8 cellular contexts compared by ENCODE assay signal in genomic region chr7:73742753-73743641, GRCh38. TPM values are rescaled to one million over a fixed set of nuclear protein-coding genes. Genes with fewer than 3 reads are reported as not detected.
DNase-seq lines count a peak whose midpoint lies in the region; ATAC-seq, FAIRE-seq and TF ChIP-seq lines count a peak whose summit lies in the region.

No MANE protein-coding gene starts in this region.

- peaks cover 0 to 10% of the 10 kb centered on the region in 2 experiments; a peak in 1 of 4 replicates for H3K4me1 ChIP-seq in SK-N-SH (ENCODE audit: control insufficient read depth in 1 of 2, insufficient read depth in 2 of 2, low read depth in 1 of 2, low read length in 1 of 2)

- H3K27me3 Mint-ChIP-seq in effector memory CD8-positive, alpha-beta T cell, result no peaks in the 10 kb centered on the region

- no peak overlapping the region for H3K9ac ChIP-seq in SK-N-SH

- no peak for TF ChIP-seq RAD21 in SK-N-SH (IDR thresholded peaks at IDR 0.05; ENCODE audit: low read length)

- no peak overlapping the region for H3K4me3 ChIP-seq in SK-N-SH (ENCODE audit: low read depth in 2 of 2, low read length in 1 of 2)

- no peak for TF ChIP-seq EP300 in SK-N-SH (IDR thresholded peaks at IDR 0.05; ENCODE audit: borderline replicate concordance in 1 of 2, low read depth in 1 of 2, low read length in 1 of 2)

- H3K27ac ChIP-seq in SK-N-SH (ENCODE audit: low read depth in 2 of 2, low read length in 1 of 2), result no peak overlapping the region

- no peak overlapping the region for H3K4me2 ChIP-seq in SK-N-SH

- no peak overlapping the region for H3K27ac Mint-ChIP-seq in effector memory CD8-positive, alpha-beta T cell

- no peaks in the 10 kb centered on the region for H3K9me3 Mint-ChIP-seq in effector memory CD8-positive, alpha-beta T cell

- H3K9me2 ChIP-seq in SK-N-SH, result no peaks in the 10 kb centered on the region

- no peak for FAIRE-seq in GM12891 (lab: Jason Lieb, UNC)

- WGBS in SK-N-SH (ENCODE audit: low lambda C conversion rate), result 91% methylated on average over 31 of the region's 35 CpGs

- TF ChIP-seq CTCF in SK-N-SH (IDR thresholded peaks at IDR 0.05), result no peak

- H3K36me3 ChIP-seq in SK-N-SH (replicated peaks in 1 of 2; ENCODE audit: control insufficient read depth in 1 of 2, insufficient read depth in 2 of 2, low read length in 1 of 2), result no peaks in the 10 kb centered on the region

- peak; percentile 44 for DNase-seq in SK-N-SH
- peak; percentile 73 for DNase-seq in SHP77 treated with DMSO at 0.1 percent for 48 hours (lab: John Stamatoyannopoulos, UW)
- peak; percentile 100 for DNase-seq in kidney tubule cell (ENCODE audit: low spot score)
- peak; percentile 89 for DNase-seq in ureter (ENCODE audit: low spot score)
- no peak for DNase-seq in effector memory CD8-positive, alpha-beta T cell
- DNase-seq in pons (ENCODE audit: low spot score), result no peak
- no peak for DNase-seq in GM12891 (ENCODE audit: insufficient read length, low spot score)

- no peaks in the 10 kb centered on the region for H4K20me1 ChIP-seq in SK-N-SH (ENCODE audit: insufficient read depth)

- CTCF ChIA-PET in SK-N-SH (lab: Yijun Ruan, JAX), result interaction anchor here (0.7 to 6.8 kb wide), 4 partner anchors 8 to 145 kb away, joined by 3 to 52 read pairs (median 12); no protein-coding TSS in a partner anchor

- no peaks in the 10 kb centered on the region for H3K27me3 ChIP-seq in SK-N-SH (ENCODE audit: insufficient read depth)

- H3K4me3 Mint-ChIP-seq in effector memory CD8-positive, alpha-beta T cell, result no peak overlapping the region

- H3K9me3 ChIP-seq in SK-N-SH, result no peaks in the 10 kb centered on the region

- H3K79me2 ChIP-seq in SK-N-SH (ENCODE audit: insufficient read depth), result peaks cover 6% of the 10 kb centered on the region; the same call in 1 of the 2 replicates

- H3F3A ChIP-seq in SK-N-SH (replicated peaks; ENCODE audit: insufficient read depth), result peaks cover 10% of the 10 kb centered on the region

- H2AFZ ChIP-seq in SK-N-SH (ENCODE audit: low read depth), result no peak overlapping the region

- peaks cover 20% of the 10 kb centered on the region for H3K36me3 Mint-ChIP-seq in effector memory CD8-positive, alpha-beta T cell (ENCODE audit: insufficient read depth)

- ATAC-seq in SK-N-SH treated with all-trans-retinoic acid at 6 μM for 48 hours, result no peak
- ATAC-seq in effector memory CD8-positive, alpha-beta T cell (replicated peaks), result no peak

- peaks cover 4 to 7% of the 10 kb centered on the region in 2 donors for H3K4me1 Mint-ChIP-seq in effector memory CD8-positive, alpha-beta T cell (ENCODE audit: low read depth in 2 of 2)

- POLR2A ChIA-PET in SK-N-SH (lab: Yijun Ruan, JAX), result no interaction called here

- no peak for TF ChIP-seq POLR2A in GM12891 (IDR thresholded peaks at IDR 0.05; ENCODE audit: low read depth, low read length)

TF ChIP-seq in SK-N-SH, 30 proteins besides CTCF, POLR2A, EP300 and RAD21 (continues in another document):
- TF ChIP-seq FOXJ3 (CRISPR knock-in tag; IDR thresholded peaks at IDR 0.05), result no peak
- TF ChIP-seq GABPA (IDR thresholded peaks at IDR 0.05; ENCODE audit: low read depth), result no peak
- TF ChIP-seq FOSL2 (IDR thresholded peaks at IDR 0.05; ENCODE audit: borderline replicate concordance, low read depth), result no peak
- no peak for TF ChIP-seq SMC3 (IDR thresholded peaks at IDR 0.05; ENCODE audit: low read depth, low read length)
- no peak for TF ChIP-seq YY1 (IDR thresholded peaks at IDR 0.05; ENCODE audit: low read depth)
- TF ChIP-seq USF2 (IDR thresholded peaks at IDR 0.05; ENCODE audit: borderline replicate concordance, low read depth, low read length), result no peak
- TF ChIP-seq ELF1 (IDR thresholded peaks at IDR 0.05), result no peak
- TF ChIP-seq TEAD4 (IDR thresholded peaks at IDR 0.05; ENCODE audit: borderline replicate concordance, insufficient read depth), result no peak

TF ChIP-seq in SK-N-SH treated with all-trans-retinoic acid at 6 μM for 48 hours, 23 proteins besides CTCF, POLR2A, EP300 and RAD21 (continues in another document):
- TF ChIP-seq PATZ1 (CRISPR knock-in tag; IDR thresholded peaks at IDR 0.05; ENCODE audit: borderline replicate concordance) (no peak), ARNTL (CRISPR knock-in tag; IDR thresholded peaks at IDR 0.05; ENCODE audit: borderline replicate concordance, low read depth) (no peak), ZFP3 (CRISPR knock-in tag; IDR thresholded peaks at IDR 0.05) (no peak)

TF ChIP-seq in GM12891, 5 proteins besides CTCF, POLR2A, EP300 and RAD21:
- TF ChIP-seq SPI1 (IDR thresholded peaks at IDR 0.05; ENCODE audit: low read depth, low read length) (no peak), TAF1 (IDR thresholded peaks at IDR 0.05; ENCODE audit: low read depth, low read length) (no peak), POU2F2 (IDR thresholded peaks at IDR 0.05; ENCODE audit: low read depth, low read length) (no peak), PAX5 (IDR thresholded peaks at IDR 0.05; ENCODE audit: insufficient read depth, low read length, severe bottlenecking) (no peak), POLR2AphosphoS5 (IDR thresholded peaks at IDR 0.05; ENCODE audit: low read depth, low read length) (no peak)
TF ChIP-seq in GM12891: peak in this region for 0.

RNA-seq across cellular contexts. Expression of gene ABHD11, which starts 4.4 kb away (rescaled TPM):
- polyA plus RNA-seq in SK-N-SH (2012; rRNA removed), result 29.9 and 33.7 TPM in 2 replicates
- polyA plus RNA-seq in SK-N-SH (2012; cell fraction: cytosol; rRNA removed), result 14.8 and 23.2 TPM in 2 replicates
- polyA plus RNA-seq in SK-N-SH (2012; cell fraction: nucleus; rRNA removed), result 32.1 and 34.9 TPM in 2 replicates
- total RNA-seq in ureter, result 47.7 TPM
- 7.5 TPM for polyA plus RNA-seq in GM12891 (2012; ENCODE audit: low read depth, missing spikeins)

RNA-seq across cellular contexts. Expression of gene STX1A, which starts 23.5 kb away (rescaled TPM):
- 81.2 and 91.1 TPM in 2 replicates for polyA plus RNA-seq in SK-N-SH (2012; rRNA removed)
- polyA plus RNA-seq in SK-N-SH (2012; cell fraction: cytosol; rRNA removed), result 40.6 and 54.4 TPM in 2 replicates
- polyA plus RNA-seq in SK-N-SH (2012; cell fraction: nucleus; rRNA removed), result 330 and 340 TPM in 2 replicates
- 8.4 TPM for total RNA-seq in ureter
- 1.1 TPM for polyA plus RNA-seq in GM12891 (2012; ENCODE audit: low read depth, missing spikeins)

RNA-seq across cellular contexts. Expression of gene CLDN3, which starts 27.1 kb away (rescaled TPM):
- polyA plus RNA-seq in SK-N-SH (2012; rRNA removed), result 0.05 and 0.08 TPM in 2 replicates
- 0.07 TPM in 1 of 2 replicates, not detected in the other for polyA plus RNA-seq in SK-N-SH (2012; cell fraction: cytosol; rRNA removed)
- 0.07 TPM in 1 of 2 replicates, not detected in the other for polyA plus RNA-seq in SK-N-SH (2012; cell fraction: nucleus; rRNA removed)
- 6.8 TPM for total RNA-seq in ureter
- polyA plus RNA-seq in GM12891 (2012; ENCODE audit: low read depth, missing spikeins), result not detected

RNA-seq across cellular contexts. Expression of gene BUD23, which starts 59.6 kb away (rescaled TPM):
- 174 and 206 TPM in 2 replicates for polyA plus RNA-seq in SK-N-SH (2012; rRNA removed)
- 167 and 190 TPM in 2 replicates for polyA plus RNA-seq in SK-N-SH (2012; cell fraction: cytosol; rRNA removed)
- polyA plus RNA-seq in SK-N-SH (2012; cell fraction: nucleus; rRNA removed), result 151 and 156 TPM in 2 replicates
- 69.6 TPM for total RNA-seq in ureter
- 79.8 TPM for polyA plus RNA-seq in GM12891 (2012; ENCODE audit: low read depth, missing spikeins)

RNA-seq across cellular contexts. Expression of gene DNAJC30, which starts 59.7 kb away (rescaled TPM):
- polyA plus RNA-seq in SK-N-SH (2012; rRNA removed), result 10.6 and 11.0 TPM in 2 replicates
- polyA plus RNA-seq in SK-N-SH (2012; cell fraction: cytosol; rRNA removed), result 8.0 and 10.5 TPM in 2 replicates
- 7.5 and 8.0 TPM in 2 replicates for polyA plus RNA-seq in SK-N-SH (2012; cell fraction: nucleus; rRNA removed)
- total RNA-seq in ureter, result 16.5 TPM
- 10.7 TPM for polyA plus RNA-seq in GM12891 (2012; ENCODE audit: low read depth, missing spikeins)

Comparison
In these comparisons a context has a peak if more than half of its experiments do, and no peak if none do; other contexts are left out.
1. DNase-seq: peak in SK-N-SH (single experiment), SHP77 treated with DMSO at 0.1 percent for 48 hours (single experiment), kidney tubule cell (single experiment) and ureter (single experiment); none in effector memory CD8-positive, alpha-beta T cell (0 of 3), pons (single experiment) and GM12891 (single experiment).